In genomic region chrX:154435171-154435733, GRCh38 we compare ENCODE assay signal across 19 cellular contexts.
"Had no signal": no experiment of that assay in that cellular context is flagged by ENCODE, and none has a peak within 500 bp of the region (broad histone marks: within the 10 kb centered on the region; RNA-seq: fewer than 3 reads in every experiment).

No MANE protein-coding gene starts in this region.

- H3K27ac ChIP-seq: body of pancreas, epithelial cell of prostate, prostate gland had no signal

- ATAC-seq: body of pancreas; naive thymus-derived CD8-positive, alpha-beta T cell; T-cell had no signal

- H3K9me3 Mint-ChIP-seq: activated naive CD8-positive, alpha-beta T cell treated with anti-CD3 and anti-CD28 coated beads, Interleukin-2, amount 10 ng/mL, durations not matched to agents 7 days and 5 days; naive thymus-derived CD8-positive, alpha-beta T cell; stimulated activated naive CD8-positive, alpha-beta T cell treated with anti-CD3 and anti-CD28 coated beads, Interleukin-15, Interleukin-2, amounts not matched to agents 100 ng/mL and 50 ng/mL, for 24 hours; T-cell had no signal

- H3K4me3 ChIP-seq: body of pancreas, prostate gland, right atrium auricular region, tibial nerve, uterus had no signal

- H3K9me3 ChIP-seq: body of pancreas, prostate gland, right atrium auricular region, tibial nerve, uterus had no signal

- H3K27me3 ChIP-seq: body of pancreas, right atrium auricular region, tibial nerve, uterus had no signal

- H3K27me3 Mint-ChIP-seq: activated naive CD8-positive, alpha-beta T cell treated with anti-CD3 and anti-CD28 coated beads, Interleukin-2, amount 10 ng/mL, durations not matched to agents 7 days and 5 days; naive thymus-derived CD8-positive, alpha-beta T cell; stimulated activated naive CD8-positive, alpha-beta T cell treated with anti-CD3 and anti-CD28 coated beads, Interleukin-15, Interleukin-2, amounts not matched to agents 100 ng/mL and 50 ng/mL, for 24 hours had no signal

- H3K36me3 ChIP-seq: prostate gland, uterus had no signal

- H3K4me1 ChIP-seq: prostate gland had no signal

- DNase-seq: activated CD4-positive, alpha-beta T cell treated with anti-CD3 and anti-CD28 coated beads, Interleukin-2, amount 50 U/mL, for 4 hours; activated naive CD8-positive, alpha-beta T cell treated with anti-CD3 and anti-CD28 coated beads, Interleukin-2, amount 10 ng/mL, durations not matched to agents 7 days and 5 days; activated T-cell treated with anti-CD3 and anti-CD28 coated beads for 4 hours; amygdala; body of pancreas; dorsolateral prefrontal cortex; foreskin fibroblast; mesendoderm; naive thymus-derived CD8-positive, alpha-beta T cell; occipital lobe; stimulated activated CD4-positive, alpha-beta T cell treated with anti-CD3 and anti-CD28 coated beads, Interleukin-2, amount 100 ng/mL, for 24 hours; T-cell; WERI-Rb-1 had no signal
